ENCODE assay signal across 16 cellular contexts in the genomic region with DNA sequence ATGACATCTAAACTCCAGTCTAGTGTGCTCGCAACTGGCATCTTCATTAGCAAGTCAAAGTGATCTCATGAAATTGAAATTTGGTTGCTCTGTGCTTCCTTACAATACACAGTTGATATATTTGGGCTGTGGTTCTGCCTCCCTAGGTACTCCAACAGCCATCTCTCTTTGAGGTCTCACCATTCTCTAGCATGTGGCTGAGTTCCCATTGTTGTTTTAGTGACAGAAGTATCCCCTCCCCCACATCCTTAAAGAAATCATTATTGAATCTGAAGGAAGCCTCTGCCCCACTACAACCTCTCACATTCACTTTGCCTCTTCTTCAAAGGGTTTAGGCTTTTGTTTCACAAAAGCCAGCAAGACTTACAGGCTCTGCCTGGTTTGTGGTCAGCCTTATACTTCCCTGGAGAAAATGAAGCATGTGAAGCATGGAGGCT.
DNase-seq lines count a peak whose midpoint lies in the region; FAIRE-seq and TF ChIP-seq lines count a peak whose summit lies in the region.
"Had no signal": no experiment of that assay in that cellular context is flagged by ENCODE, and none has a peak within 500 bp of the region (broad histone marks: within the 10 kb centered on the region; RNA-seq: fewer than 3 reads in every experiment).

No MANE protein-coding gene starts in this region.

- DNase-seq in Daoy (ENCODE audit: low read depth) (peak; percentile 19), astrocyte of the cerebellum (ENCODE audit: low read depth) (peak; percentile 39), HCEC 1CT (no peak), kidney (no peak), D721Med (ENCODE audit: insufficient read length, low spot score) (no peak)
- peak; percentile 29 for DNase-seq in Jurkat, Clone E6-1 (ENCODE audit: low read depth, low spot score)
- no peak for DNase-seq in activated CD4-positive, alpha-beta T cell treated with anti-CD3 and anti-CD28 coated beads, Interleukin-2, amount 50 U/mL, for 48 hours
- DNase-seq: activated CD8-positive, alpha-beta T cell treated with anti-CD3 and anti-CD28 coated beads for 36 hours; activated naive CD4-positive, alpha-beta T cell treated with anti-CD3 and anti-CD28 coated beads, Interleukin-2, amount 50 U/mL, for 16 hours; activated T-cell treated with anti-CD3 and anti-CD28 coated beads, Interleukin-2, amount 50 U/mL, for 4 hours; Caco-2; GF-D8; ovary; stimulated activated CD4-positive, alpha-beta T cell treated with anti-CD3 and anti-CD28 coated beads, Interleukin-2, amount 100 ng/mL, for 24 hours had no signal

- TF ChIP-seq CTCF in astrocyte of the cerebellum (IDR thresholded peaks at IDR 0.05; ENCODE audit: low read depth, low read length, missing control alignments) (no peak), kidney (IDR thresholded peaks at IDR 0.05; ENCODE audit: borderline replicate concordance, extremely low read depth, insufficient read depth) (no peak), D721Med (IDR thresholded peaks at IDR 0.05; ENCODE audit: insufficient read depth, missing control alignments) (no peak)

- intact Hi-C loops in kidney (cut with DNase I), result no loop called here

- in situ Hi-C loops in astrocyte of the cerebellum (cut with HindIII; ENCODE audit: low sequenced_read_pairs), result no loop called here

- peaks cover 6% of the 10 kb centered on the region for H3K4me1 ChIP-seq in mesodermal cell (ENCODE audit: control insufficient read depth, insufficient read depth, low read length, poor library complexity, severe bottlenecking)
- no peaks in the 10 kb centered on the region for H3K4me1 ChIP-seq in kidney (ENCODE audit: control insufficient read depth in 1 of 2, insufficient read depth in 1 of 2, low read depth in 1 of 2, low read length in 2 of 2)
- H3K4me1 ChIP-seq: Caco-2 had no signal

- H3K4me3 ChIP-seq in Jurkat, Clone E6-1 (ENCODE audit: low read length), result no peak overlapping the region
- H3K4me3 ChIP-seq in astrocyte of the cerebellum (ENCODE audit: low read depth, low read length) (no peak overlapping the region), mesodermal cell (ENCODE audit: extremely low read depth, insufficient read depth, low read length, poor library complexity, severe bottlenecking) (no peak overlapping the region), kidney (ENCODE audit: low read length in 2 of 2) (no peak overlapping the region)
- H3K4me3 ChIP-seq: GM12878, ovary had no signal

- H3K9me3 ChIP-seq in mesodermal cell (ENCODE audit: control insufficient read depth, low read length), result no peaks in the 10 kb centered on the region
- H3K9me3 ChIP-seq in kidney (ENCODE audit: control insufficient read depth in 1 of 2, low read length in 2 of 2), result no peaks in the 10 kb centered on the region
- H3K9me3 ChIP-seq: Caco-2, ovary had no signal

- FAIRE-seq in kidney (lab: Jason Lieb, UNC) (no peak), D721Med (lab: Jason Lieb, UNC) (no peak)
- FAIRE-seq: GM12878 had no signal

- H3K27ac ChIP-seq in mesodermal cell (ENCODE audit: low read depth, low read length, severe bottlenecking) (peak overlapping the region; percentile 19), kidney (ENCODE audit: low read depth in 2 of 2, low read length in 2 of 2) (no peak overlapping the region)
- H3K27ac ChIP-seq: ovary had no signal

- no peaks in the 10 kb centered on the region for H3K36me3 ChIP-seq in mesodermal cell (ENCODE audit: control insufficient read depth, insufficient read depth, low read length)
- no peaks in the 10 kb centered on the region for H3K36me3 ChIP-seq in kidney (ENCODE audit: control insufficient read depth in 1 of 2, insufficient read depth in 2 of 2, low read length in 2 of 2)
- H3K36me3 ChIP-seq: ovary had no signal

- WGBS in mesodermal cell (ENCODE audit: insufficient coverage in 2 of 2), 2 experiments, result 63 to 100% methylated on average over 1 of the region's 1 CpG

- H3K9ac ChIP-seq in kidney (ENCODE audit: low read length in 2 of 2), result no peak overlapping the region

Comparison
In these comparisons a context has a peak if more than half of its experiments do, and no peak if none do; other contexts are left out.
1. DNase-seq: peak in Daoy (single experiment), Jurkat, Clone E6-1 (single experiment) and astrocyte of the cerebellum (single experiment); none in activated CD4-positive, alpha-beta T cell treated with anti-CD3 and anti-CD28 coated beads, Interleukin-2, amount 50 U/mL, for 48 hours (0 of 2), HCEC 1CT (single experiment), kidney (single experiment) and D721Med (single experiment).